16 cellular contexts compared by ENCODE assay signal in genomic region chr9:19151425-19152159, GRCh38.
"Had no signal": no experiment of that assay in that cellular context is flagged by ENCODE, and none has a peak within 500 bp of the region (broad histone marks: within the 10 kb centered on the region; RNA-seq: fewer than 3 reads in every experiment).

No MANE protein-coding gene starts in this region.

- H3K4me3 ChIP-seq: adrenal gland, esophagus squamous epithelium, heart right ventricle, lower lobe of right lung, right atrium auricular region, transverse colon, vagina had no signal

- H3K36me3 ChIP-seq: adrenal gland, esophagus squamous epithelium, heart right ventricle, lower lobe of right lung, right atrium auricular region, transverse colon, vagina, WERI-Rb-1 had no signal

- H3K9me3 ChIP-seq: adrenal gland, esophagus squamous epithelium, heart right ventricle, lower lobe of right lung, right atrium auricular region, transverse colon, vagina had no signal

- FAIRE-seq: endothelial cell of umbilical vein had no signal

- H3K4me1 ChIP-seq: transverse colon had no signal

- ATAC-seq: activated naive CD4-positive, alpha-beta T cell treated with anti-CD3 and anti-CD28 coated beads, Interleukin-2, amount 50 U/mL, for 72 hours; heart right ventricle; lower lobe of right lung; stimulated activated naive CD8-positive, alpha-beta T cell treated with anti-CD3 and anti-CD28 coated beads, Interleukin-15, Interleukin-2, amounts not matched to agents 100 U/mL and 50 U/mL, for 24 hours had no signal

- H3K27me3 ChIP-seq: adrenal gland, esophagus squamous epithelium, heart right ventricle, right atrium auricular region, transverse colon, vagina had no signal

- DNase-seq: activated CD4-positive, alpha-beta T cell treated with anti-CD3 and anti-CD28 coated beads, Interleukin-2, amount 50 U/mL, for 4 hours; activated gamma-delta T cell; adrenal gland; effector CD8-positive, alpha-beta T cell; esophagus squamous epithelium; heart right ventricle; immature natural killer cell; lower lobe of right lung; occipital lobe; stimulated activated naive CD8-positive, alpha-beta T cell treated with anti-CD3 and anti-CD28 coated beads, Interleukin-15, Interleukin-2, amounts not matched to agents 100 U/mL and 50 U/mL, for 24 hours; transverse colon; WERI-Rb-1 had no signal

- H3K27ac ChIP-seq: esophagus squamous epithelium, heart right ventricle, lower lobe of right lung, right atrium auricular region, transverse colon, vagina, WERI-Rb-1 had no signal
